Comparison of ENCODE assay signal across 8 cellular contexts in genomic region chr17:18681767-18682571, GRCh38. TPM values are rescaled to one million over a fixed set of nuclear protein-coding genes. Genes with fewer than 3 reads are reported as not detected.
DNase-seq lines count a peak whose midpoint lies in the region; ATAC-seq, FAIRE-seq and TF ChIP-seq lines count a peak whose summit lies in the region.
"Not testable (repeated sequence)": the region's sequence is repeated elsewhere in the genome, so short reads cannot be mapped to it uniquely, and the experiment has no call there.

FOXO3B (minus strand) TSS chr17:18682314; CDS start chr17:18681651, 663 bp downstream.

- TF ChIP-seq CTCF in ovary (IDR thresholded peaks at IDR 0.05); testis (IDR thresholded peaks at IDR 0.05): not testable (repeated sequence)

- H3K27me3 ChIP-seq in ovary, testis: not testable (repeated sequence)

- H3K9me3 ChIP-seq in ovary, testis: not testable (repeated sequence)

- WGBS in ovary, 3 donors: 0 to 2% (median 1%) methylated on average over 16 to 54 of the region's 58 CpGs
- 0% methylated on average over 26 of the region's 58 CpGs; no CpG with 5 or more reads in 1 of the 2 donors for WGBS in testis, 2 donors

- intact Hi-C loops in cardiac septum (cut with DNase I); ovary (cut with DNase I); testis (cut with DNase I; ENCODE audit: low total_unique reads): not testable (repeated sequence)

- H3K4me3 ChIP-seq in ovary (peak within 1 kb of the TSS; percentile 53), testis (peak within 1 kb of the TSS; percentile 43 to 66)

- not testable (repeated sequence) for DNase-seq in GM12891 (ENCODE audit: insufficient read length, low spot score)
- DNase-seq in NCI-H128 (lab: John Stamatoyannopoulos, UW; ENCODE audit: unreplicated experiment) (peak; percentile 78), T follicular helper cell (ENCODE audit: low read depth) (peak; percentile 62), amniotic epithelial cell (ENCODE audit: low read depth) (peak; percentile 92), cardiac septum (ENCODE audit: low spot score) (peak; percentile 94), ovary (peak; percentile 90 to 97 (median 94)), testis (peak; percentile 93)

- peak within 1 kb of the TSS in 1 of 2 donors; percentile 75 for H3K27ac ChIP-seq in ovary
- H3K27ac ChIP-seq in testis: not testable (repeated sequence)

- FAIRE-seq in GM12891 (lab: Jason Lieb, UNC): peak; percentile 96

- H3K36me3 ChIP-seq in ovary; testis (ENCODE audit: low read depth, missing control alignments): not testable (repeated sequence)

- TF ChIP-seq EP300 in ovary (IDR thresholded peaks at IDR 0.05): not testable (repeated sequence)

- not testable (repeated sequence) for TF ChIP-seq POLR2A in GM12891 (IDR thresholded peaks at IDR 0.05; ENCODE audit: low read depth, low read length); ovary (IDR thresholded peaks at IDR 0.05); testis (IDR thresholded peaks at IDR 0.05)

- not testable (repeated sequence) for H3K4me1 ChIP-seq in ovary (ENCODE audit: insufficient read depth); testis

- ATAC-seq in HG02759 (IDR thresholded peaks at IDR 0.05; ENCODE audit: unreplicated experiment): peak; percentile 82

TF ChIP-seq in GM12891, 5 proteins besides CTCF, POLR2A, EP300 and RAD21:
- peak; percentile 12 for TF ChIP-seq PAX5 (IDR thresholded peaks at IDR 0.05; ENCODE audit: insufficient read depth, low read length, severe bottlenecking)
TF ChIP-seq in GM12891: peak in this region for 1; not testable (repeated sequence) for 4.

RNA-seq across cellular contexts. Expression of gene FOXO3B, which starts in this region (rescaled TPM):
- polyA plus RNA-seq in GM12891 (2012; ENCODE audit: low read depth, missing spikeins): 0.45 TPM
- 1.1 TPM for total RNA-seq in cardiac septum
- 10 to 100 TPM in 4 of 7 donors, 1 to 10 TPM in 3; 5.7 to 15.0 (median 10.5) TPM for total RNA-seq in ovary
- 1 to 10 TPM; 1.2 to 3.7 TPM for polyA plus RNA-seq in ovary
- 10 to 100 TPM; 11.8 to 12.1 TPM for total RNA-seq in testis
- 3.4 TPM for polyA plus RNA-seq in testis (ENCODE audit: insufficient read depth, low read depth, low replicate concordance)
